Comparison of ENCODE assay signal across 18 cellular contexts in genomic region chr12:4939418-4940023, GRCh38. TPM values are rescaled to one million over a fixed set of nuclear protein-coding genes. Genes with fewer than 3 reads are reported as not detected.
DNase-seq lines count a peak whose midpoint lies in the region; ATAC-seq and TF ChIP-seq lines count a peak whose summit lies in the region.
"Had no signal": no experiment of that assay in that cellular context is flagged by ENCODE, and none has a peak within 500 bp of the region (broad histone marks: within the 10 kb centered on the region; RNA-seq: fewer than 3 reads in every experiment).

No MANE protein-coding gene starts in this region.

- no peaks in the 10 kb centered on the region for H3K36me3 Mint-ChIP-seq in naive thymus-derived CD8-positive, alpha-beta T cell
- H3K36me3 Mint-ChIP-seq in endodermal cell (ENCODE audit: low read depth), result no peaks in the 10 kb centered on the region

- peak overlapping the region; percentile 65 for H3K9ac ChIP-seq in neural cell (ENCODE audit: low read length)
- H3K9ac ChIP-seq in endodermal cell (ENCODE audit: extremely low read depth, low read length, poor library complexity, severe bottlenecking), result no peak overlapping the region
- H3K9ac ChIP-seq: BLaER1 had no signal

- H3K4me3 Mint-ChIP-seq in naive thymus-derived CD8-positive, alpha-beta T cell, result no peak overlapping the region
- H3K4me3 Mint-ChIP-seq in endodermal cell, result no peak overlapping the region
- H3K4me3 Mint-ChIP-seq: T-helper 1 cell treated with Interleukin-12 subunit alpha and Interleukin-12 subunit beta and Interleukin-4 antibody, amounts not matched to agents 30 μg/mL and 1 μg/mL, for 36 hours had no signal

- H3K27me3 ChIP-seq in neural cell (ENCODE audit: insufficient read depth, low read depth, low read length) (no peaks in the 10 kb centered on the region), endodermal cell (ENCODE audit: control insufficient read depth, insufficient read depth, low read length, poor library complexity, severe bottlenecking) (peaks cover 68% of the 10 kb centered on the region)
- H3K27me3 ChIP-seq: BLaER1, ovary had no signal

- no peaks in the 10 kb centered on the region for H4K20me1 ChIP-seq in neural cell (ENCODE audit: insufficient read depth)
- H4K20me1 ChIP-seq: BLaER1 had no signal

- POLR2A ChIA-PET in naive thymus-derived CD8-positive, alpha-beta T cell (lab: Charles Lee), result no interaction called here

- H3K4me3 ChIP-seq in neural cell (ENCODE audit: low read length) (peak overlapping the region; percentile 44), endodermal cell (ENCODE audit: low read length) (no peak overlapping the region)
- H3K4me3 ChIP-seq: BLaER1, gastrocnemius medialis, left ventricle myocardium inferior, ovary had no signal

- TF ChIP-seq RAD21 in neural cell (conservative IDR thresholded peaks at IDR 0.05), result peak; percentile 46

- H3K9me2 ChIP-seq in neural cell (ENCODE audit: insufficient read depth, low read length), result no peaks in the 10 kb centered on the region

- no peaks in the 10 kb centered on the region for H3K9me3 ChIP-seq in neural cell (ENCODE audit: low read length)
- no peaks in the 10 kb centered on the region for H3K9me3 ChIP-seq in endodermal cell (ENCODE audit: control insufficient read depth, low read length)
- H3K9me3 ChIP-seq: BLaER1, gastrocnemius medialis, left ventricle myocardium inferior, ovary had no signal

- H3K79me2 ChIP-seq in neural cell (replicated peaks; ENCODE audit: insufficient read depth, low read length), result no peaks in the 10 kb centered on the region

- peak; percentile 25 for TF ChIP-seq CTCF in neural cell (IDR thresholded peaks at IDR 0.05; ENCODE audit: poor library complexity, severe bottlenecking)
- TF ChIP-seq CTCF in endodermal cell (conservative IDR thresholded peaks at IDR 0.05), result no peak

- H3K4me1 ChIP-seq in endodermal cell (ENCODE audit: control insufficient read depth, insufficient read depth, low read length), result no peaks in the 10 kb centered on the region
- H3K4me1 ChIP-seq: gastrocnemius medialis, left ventricle myocardium inferior had no signal

- H3K27ac Mint-ChIP-seq in naive thymus-derived CD8-positive, alpha-beta T cell, result no peak overlapping the region
- no peak overlapping the region for H3K27ac Mint-ChIP-seq in endodermal cell
- H3K27ac Mint-ChIP-seq: T-helper 1 cell treated with Interleukin-12 subunit alpha and Interleukin-12 subunit beta and Interleukin-4 antibody, amounts not matched to agents 30 μg/mL and 1 μg/mL, for 36 hours had no signal

- no peaks in the 10 kb centered on the region for H3F3A ChIP-seq in neural cell (ENCODE audit: insufficient read depth, low read length, poor library complexity, severe bottlenecking)

- H3K36me3 ChIP-seq in neural cell (ENCODE audit: insufficient read depth, low read length) (no peaks in the 10 kb centered on the region), endodermal cell (ENCODE audit: control insufficient read depth, insufficient read depth, low read length) (no peaks in the 10 kb centered on the region)
- H3K36me3 ChIP-seq: BLaER1, gastrocnemius medialis, left ventricle myocardium inferior, ovary had no signal

- peaks cover 0 to 5% (median 0%) of the 10 kb centered on the region in 4 donors for H3K4me1 Mint-ChIP-seq in naive thymus-derived CD8-positive, alpha-beta T cell
- no peaks in the 10 kb centered on the region for H3K4me1 Mint-ChIP-seq in endodermal cell

- H3K27me3 Mint-ChIP-seq in naive thymus-derived CD8-positive, alpha-beta T cell, result peaks cover under 1 to 23% (median 13%) of the 10 kb centered on the region in 5 donors
- peaks cover 23% of the 10 kb centered on the region for H3K27me3 Mint-ChIP-seq in endodermal cell (ENCODE audit: insufficient read depth)

- H2AFZ ChIP-seq in neural cell (ENCODE audit: low read depth, low read length), result no peak overlapping the region

- 86 to 89% methylated on average over 10 to 15 of the region's 16 CpGs for WGBS in endodermal cell (ENCODE audit: insufficient coverage in 1 of 2, insufficient read length in 1 of 2), 2 experiments

- no peaks in the 10 kb centered on the region for H3K9me3 Mint-ChIP-seq in naive thymus-derived CD8-positive, alpha-beta T cell
- H3K9me3 Mint-ChIP-seq in endodermal cell, result no peaks in the 10 kb centered on the region
- H3K9me3 Mint-ChIP-seq: T-helper 1 cell treated with Interleukin-12 subunit alpha and Interleukin-12 subunit beta and Interleukin-4 antibody, amounts not matched to agents 30 μg/mL and 1 μg/mL, for 36 hours had no signal

- peak; percentile 99 for TF ChIP-seq EP300 in neural cell (conservative IDR thresholded peaks at IDR 0.05; ENCODE audit: poor library complexity, severe bottlenecking)

- no peak for ATAC-seq in naive thymus-derived CD8-positive, alpha-beta T cell
- ATAC-seq: gastrocnemius medialis had no signal

- H3K27ac ChIP-seq in neural cell (ENCODE audit: low read length) (peak overlapping the region; percentile 93), endodermal cell (ENCODE audit: low read depth, low read length) (no peak overlapping the region)
- H3K27ac ChIP-seq: BLaER1, gastrocnemius medialis, left ventricle myocardium inferior, ovary had no signal

- peak overlapping the region; percentile 13 for H3K4me2 ChIP-seq in neural cell (ENCODE audit: low read length)
- H3K4me2 ChIP-seq: BLaER1 had no signal

- peak; percentile 91 for DNase-seq in DMS153 treated with DMSO at 0.1 percent for 48 hours (lab: John Stamatoyannopoulos, UW; ENCODE audit: unreplicated experiment)
- peak; percentile 24 to 65 for DNase-seq in NCI-H187 (lab: John Stamatoyannopoulos, UW)
- DNase-seq in NCI-H774 (lab: John Stamatoyannopoulos, UW), result peak; percentile 82
- no peak for DNase-seq in naive thymus-derived CD8-positive, alpha-beta T cell
- DNase-seq in endodermal cell, result no peak
- no peak for DNase-seq in HuH-7.5 (ENCODE audit: low spot score)
- no peak for DNase-seq in stimulated activated CD8-positive, alpha-beta memory T cell treated with anti-CD3 and anti-CD28 coated beads, Interleukin-4, amount 100 ng/mL, for 48 hours
- DNase-seq: activated CD4-positive, CD25-positive, alpha-beta regulatory T cell treated with anti-CD3 and anti-CD28 coated beads, Interleukin-2, amount 50 U/mL, for 72 hours; activated gamma-delta T cell; gastrocnemius medialis; IMR-90; left ventricle myocardium inferior; ovary; stimulated activated CD4-positive, alpha-beta T cell treated with anti-CD3 and anti-CD28 coated beads, Interleukin-4, amount 100 ng/mL, for 24 hours had no signal

TF ChIP-seq in neural cell, 6 proteins besides CTCF, POLR2A, EP300 and RAD21:
- TF ChIP-seq REST (IDR thresholded peaks at IDR 0.05; ENCODE audit: borderline replicate concordance), result peak; percentile 82
- TF ChIP-seq TAF1 (IDR thresholded peaks at IDR 0.05; ENCODE audit: low read depth), result peak; percentile 31
- TF ChIP-seq POLR2AphosphoS5 (IDR thresholded peaks at IDR 0.05), result peak; percentile 94
- peak; percentile 54 for TF ChIP-seq SMC3 (conservative IDR thresholded peaks at IDR 0.05; ENCODE audit: poor library complexity)
- peak; percentile 47 for TF ChIP-seq MXI1 (conservative IDR thresholded peaks at IDR 0.05; ENCODE audit: poor library complexity, severe bottlenecking)
- TF ChIP-seq EZH2 (IDR thresholded peaks at IDR 0.05; ENCODE audit: borderline replicate concordance, insufficient read depth, low read length, poor library complexity, severe bottlenecking), result no peak
TF ChIP-seq in neural cell: peak in this region for 5.

RNA-seq across cellular contexts. Expression of gene KCNA1, which starts 29.8 kb away (rescaled TPM):
- polyA plus RNA-seq in neural cell, result 11.6 and 14.7 TPM in 2 replicates
- 17.8 and 20.8 TPM in 2 replicates for polyA minus RNA-seq in neural cell
- total RNA-seq in naive thymus-derived CD8-positive, alpha-beta T cell, result not detected
- polyA plus RNA-seq in naive thymus-derived CD8-positive, alpha-beta T cell, result not detected
- not detected for total RNA-seq in endodermal cell
- polyA plus RNA-seq in endodermal cell (2013, experiment 1 of 2), result 0.25 TPM
- polyA plus RNA-seq in endodermal cell (2013, experiment 2 of 2), result 0.08 TPM
- total RNA-seq: endothelial cell of umbilical vein, gastrocnemius medialis, IMR-90, left ventricle myocardium inferior had no signal
- polyA plus RNA-seq: endothelial cell of umbilical vein, IMR-90 had no signal

Comparison
In these comparisons a context has a peak if more than half of its experiments do, and no peak if none do; other contexts are left out.
1. DNase-seq: peak in DMS153 treated with DMSO at 0.1 percent for 48 hours (single experiment), NCI-H187 (2 of 2) and NCI-H774 (single experiment); none in naive thymus-derived CD8-positive, alpha-beta T cell (0 of 10), endodermal cell (single experiment), HuH-7.5 (single experiment) and stimulated activated CD8-positive, alpha-beta memory T cell treated with anti-CD3 and anti-CD28 coated beads, Interleukin-4, amount 100 ng/mL, for 48 hours (single experiment).